In the genomic region with DNA sequence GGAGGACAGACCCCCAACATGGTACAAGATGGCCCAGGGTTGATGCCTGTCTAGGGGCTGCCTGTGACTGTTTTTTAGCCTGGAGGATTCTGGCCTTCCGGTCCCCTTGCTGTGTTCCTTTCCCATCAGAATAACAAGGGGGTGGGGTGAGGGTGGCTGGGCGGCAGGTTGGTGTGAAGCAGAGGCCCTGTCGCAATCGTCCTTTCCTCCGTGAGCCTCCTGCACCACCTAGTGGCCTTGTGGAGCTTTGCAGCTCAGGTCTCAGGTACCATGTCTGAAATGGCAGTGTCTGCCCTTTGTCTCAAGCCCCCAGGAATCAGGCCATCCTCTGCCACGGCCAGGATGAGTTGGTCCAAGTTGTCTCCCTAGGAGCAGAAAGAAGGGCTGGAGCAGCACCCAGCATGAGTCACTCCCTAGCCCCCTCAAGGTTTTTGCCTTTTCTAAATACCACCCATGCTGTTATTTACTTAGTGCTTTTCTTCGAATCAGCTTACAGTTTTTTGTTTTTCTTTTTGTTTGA, we compare ENCODE assay signal across 1 cellular context.
A peak's percentile ranks its signal among the peaks of the same experiment; 100 is the strongest.
TF ChIP-seq lines count a peak whose summit lies in the region.

No MANE protein-coding gene starts in this region.

TF ChIP-seq in HepG2, 621 proteins besides CTCF, POLR2A, EP300 and RAD21 (continued from another document and continues in another):
- TF ChIP-seq, protein P1, sequence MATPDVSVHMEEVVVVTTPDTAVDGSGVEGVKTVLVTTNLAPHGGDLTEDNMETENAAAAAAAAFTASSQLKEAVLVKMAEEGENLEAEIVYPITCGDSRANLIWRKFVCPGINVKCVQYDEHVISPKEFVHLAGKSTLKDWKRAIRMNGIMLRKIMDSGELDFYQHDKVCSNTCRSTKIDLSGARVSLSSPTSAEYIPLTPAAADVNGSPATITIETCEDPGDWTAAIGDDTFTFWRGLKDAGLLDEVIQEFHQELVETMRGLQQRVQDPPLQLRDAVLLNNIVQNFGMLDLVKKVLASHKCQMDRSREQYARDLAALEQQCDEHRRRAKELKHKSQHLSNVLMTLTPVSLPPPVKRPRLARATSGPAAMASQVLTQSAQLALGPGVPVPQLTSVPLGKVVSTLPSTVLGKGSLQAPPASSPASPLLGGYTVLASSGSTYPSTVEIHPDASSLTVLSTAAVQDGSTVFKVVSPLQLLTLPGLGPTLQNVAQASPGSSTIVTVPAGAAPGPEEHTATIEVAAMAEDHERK (CRISPR knock-in tag; IDR thresholded peaks at IDR 0.05; ENCODE audit: low read depth): no peak
- TF ChIP-seq REXO4 (CRISPR knock-in tag; IDR thresholded peaks at IDR 0.05; ENCODE audit: borderline replicate concordance) (no peak), ZNF607 (CRISPR knock-in tag; IDR thresholded peaks at IDR 0.05; ENCODE audit: borderline replicate concordance) (no peak), ZNF138 (CRISPR knock-in tag; IDR thresholded peaks at IDR 0.05; ENCODE audit: low read depth) (no peak), HHEX (CRISPR knock-in tag; IDR thresholded peaks at IDR 0.05) (no peak), TMF1 (CRISPR knock-in tag; IDR thresholded peaks at IDR 0.05; ENCODE audit: low read depth) (no peak), ZNF564 (CRISPR knock-in tag; IDR thresholded peaks at IDR 0.05) (no peak), IRF2 (CRISPR knock-in tag; IDR thresholded peaks at IDR 0.05) (0 out of 2 replicates have a peak, but pooled peaks have one; percentile 37), AKAP8 (CRISPR knock-in tag; IDR thresholded peaks at IDR 0.05) (no peak), ELF4 (CRISPR knock-in tag; IDR thresholded peaks at IDR 0.05; ENCODE audit: borderline replicate concordance) (no peak), ISX (CRISPR knock-in tag; conservative IDR thresholded peaks at IDR 0.05) (no peak), NR1H2 (CRISPR knock-in tag; IDR thresholded peaks at IDR 0.05; ENCODE audit: borderline replicate concordance, low read depth) (no peak), NCOA2 (CRISPR knock-in tag; IDR thresholded peaks at IDR 0.05) (no peak), POLR2AphosphoS5 (IDR thresholded peaks at IDR 0.05; ENCODE audit: low read depth, low read length) (no peak), SOX6 (IDR thresholded peaks at IDR 0.05) (no peak), SOX6 (CRISPR knock-in tag; IDR thresholded peaks at IDR 0.05) (no peak), NFRKB (IDR thresholded peaks at IDR 0.05) (no peak), KLF13 (CRISPR knock-in tag; IDR thresholded peaks at IDR 0.05) (no peak), MEIS2 (CRISPR knock-in tag; IDR thresholded peaks at IDR 0.05) (no peak), AHR (CRISPR knock-in tag; IDR thresholded peaks at IDR 0.05) (0 out of 2 replicates have a peak, but pooled peaks have one; percentile 21), STAT5B (CRISPR knock-in tag; IDR thresholded peaks at IDR 0.05) (no peak), EED (CRISPR knock-in tag; IDR thresholded peaks at IDR 0.05) (no peak), ZSCAN25 (CRISPR knock-in tag; IDR thresholded peaks at IDR 0.05) (no peak), SUZ12 (IDR thresholded peaks at IDR 0.05; ENCODE audit: low read depth, low read length) (no peak), SRSF4 (IDR thresholded peaks at IDR 0.05; ENCODE audit: low read depth, low read length, poor library complexity, severe bottlenecking) (no peak), ZNF775 (CRISPR knock-in tag; IDR thresholded peaks at IDR 0.05; ENCODE audit: borderline replicate concordance) (no peak), ZNF451 (CRISPR knock-in tag; IDR thresholded peaks at IDR 0.05) (no peak), ZFP37 (CRISPR knock-in tag; IDR thresholded peaks at IDR 0.05; ENCODE audit: borderline replicate concordance) (no peak), HMG20A (CRISPR knock-in tag; IDR thresholded peaks at IDR 0.05; ENCODE audit: borderline replicate concordance) (no peak), FOXP1 (IDR thresholded peaks at IDR 0.05) (no peak), FOXP1 (CRISPR knock-in tag; IDR thresholded peaks at IDR 0.05) (0 out of 2 replicates have a peak, but pooled peaks have one; percentile 14), ZFP36L1 (CRISPR knock-in tag; IDR thresholded peaks at IDR 0.05) (no peak), SMAD3 (CRISPR knock-in tag; IDR thresholded peaks at IDR 0.05) (no peak), ZNF883 (CRISPR knock-in tag; IDR thresholded peaks at IDR 0.05; ENCODE audit: not compliant biosample characterization) (no peak), MIXL1 (CRISPR knock-in tag; IDR thresholded peaks at IDR 0.05) (peak; percentile 17; the same call in 1 of the 2 replicates), ARNTL (CRISPR knock-in tag; IDR thresholded peaks at IDR 0.05) (no peak), SPEN (CRISPR knock-in tag; IDR thresholded peaks at IDR 0.05; ENCODE audit: low read depth) (peak; percentile 53; the same call in 1 of the 2 replicates), REL (CRISPR knock-in tag; conservative IDR thresholded peaks at IDR 0.05) (no peak), STAG1 (CRISPR knock-in tag; IDR thresholded peaks at IDR 0.05) (peak; percentile 96), YEATS4 (CRISPR knock-in tag; IDR thresholded peaks at IDR 0.05; ENCODE audit: borderline replicate concordance) (no peak), IKZF4 (CRISPR knock-in tag; IDR thresholded peaks at IDR 0.05; ENCODE audit: borderline replicate concordance, low read depth, not compliant biosample characterization) (no peak), KMT2A (CRISPR knock-in tag; IDR thresholded peaks at IDR 0.05) (no peak), PAX8 (CRISPR knock-in tag; IDR thresholded peaks at IDR 0.05; ENCODE audit: borderline replicate concordance) (no peak), SMAD9 (CRISPR knock-in tag; IDR thresholded peaks at IDR 0.05) (no peak), ATF7-NPFF (CRISPR knock-in tag; IDR thresholded peaks at IDR 0.05; ENCODE audit: low read depth) (no peak), ZNF660 (CRISPR knock-in tag; IDR thresholded peaks at IDR 0.05; ENCODE audit: borderline replicate concordance, low read depth) (no peak), ZNF674 (CRISPR knock-in tag; IDR thresholded peaks at IDR 0.05; ENCODE audit: low read depth) (no peak), KMT2B (CRISPR knock-in tag; IDR thresholded peaks at IDR 0.05) (no peak), ZNF672 (CRISPR knock-in tag; IDR thresholded peaks at IDR 0.05) (no peak), ASH2L (IDR thresholded peaks at IDR 0.05; ENCODE audit: insufficient read length, low read depth, low read length) (no peak), RAD51 (IDR thresholded peaks at IDR 0.05; ENCODE audit: borderline replicate concordance) (no peak), U2AF1 (optimal IDR thresholded peaks at IDR 0.05; ENCODE audit: low read depth, low read length) (no peak), SMARCE1 (IDR thresholded peaks at IDR 0.05; ENCODE audit: borderline replicate concordance) (no peak), MAFK (conservative IDR thresholded peaks at IDR 0.05 in 1 of 2, IDR thresholded peaks at IDR 0.05 in 1 of 2; ENCODE audit: low read length in 2 of 2) (no peak), SMARCC2 (IDR thresholded peaks at IDR 0.05) (no peak), NFE2L2 (IDR thresholded peaks at IDR 0.05; ENCODE audit: low read length) (no peak), BHLHE40 (IDR thresholded peaks at IDR 0.05; ENCODE audit: low read length) (no peak)
- TF ChIP-seq, protein P2, sequence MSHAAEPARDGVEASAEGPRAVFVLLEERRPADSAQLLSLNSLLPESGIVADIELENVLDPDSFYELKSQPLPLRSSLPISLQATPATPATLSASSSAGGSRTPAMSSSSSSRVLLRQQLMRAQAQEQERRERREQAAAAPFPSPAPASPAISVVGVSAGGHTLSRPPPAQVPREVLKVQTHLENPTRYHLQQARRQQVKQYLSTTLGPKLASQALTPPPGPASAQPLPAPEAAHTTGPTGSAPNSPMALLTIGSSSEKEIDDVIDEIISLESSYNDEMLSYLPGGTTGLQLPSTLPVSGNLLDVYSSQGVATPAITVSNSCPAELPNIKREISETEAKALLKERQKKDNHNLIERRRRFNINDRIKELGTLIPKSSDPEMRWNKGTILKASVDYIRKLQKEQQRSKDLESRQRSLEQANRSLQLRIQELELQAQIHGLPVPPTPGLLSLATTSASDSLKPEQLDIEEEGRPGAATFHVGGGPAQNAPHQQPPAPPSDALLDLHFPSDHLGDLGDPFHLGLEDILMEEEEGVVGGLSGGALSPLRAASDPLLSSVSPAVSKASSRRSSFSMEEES (CRISPR knock-in tag; IDR thresholded peaks at IDR 0.05): no peak
- TF ChIP-seq, protein P3, sequence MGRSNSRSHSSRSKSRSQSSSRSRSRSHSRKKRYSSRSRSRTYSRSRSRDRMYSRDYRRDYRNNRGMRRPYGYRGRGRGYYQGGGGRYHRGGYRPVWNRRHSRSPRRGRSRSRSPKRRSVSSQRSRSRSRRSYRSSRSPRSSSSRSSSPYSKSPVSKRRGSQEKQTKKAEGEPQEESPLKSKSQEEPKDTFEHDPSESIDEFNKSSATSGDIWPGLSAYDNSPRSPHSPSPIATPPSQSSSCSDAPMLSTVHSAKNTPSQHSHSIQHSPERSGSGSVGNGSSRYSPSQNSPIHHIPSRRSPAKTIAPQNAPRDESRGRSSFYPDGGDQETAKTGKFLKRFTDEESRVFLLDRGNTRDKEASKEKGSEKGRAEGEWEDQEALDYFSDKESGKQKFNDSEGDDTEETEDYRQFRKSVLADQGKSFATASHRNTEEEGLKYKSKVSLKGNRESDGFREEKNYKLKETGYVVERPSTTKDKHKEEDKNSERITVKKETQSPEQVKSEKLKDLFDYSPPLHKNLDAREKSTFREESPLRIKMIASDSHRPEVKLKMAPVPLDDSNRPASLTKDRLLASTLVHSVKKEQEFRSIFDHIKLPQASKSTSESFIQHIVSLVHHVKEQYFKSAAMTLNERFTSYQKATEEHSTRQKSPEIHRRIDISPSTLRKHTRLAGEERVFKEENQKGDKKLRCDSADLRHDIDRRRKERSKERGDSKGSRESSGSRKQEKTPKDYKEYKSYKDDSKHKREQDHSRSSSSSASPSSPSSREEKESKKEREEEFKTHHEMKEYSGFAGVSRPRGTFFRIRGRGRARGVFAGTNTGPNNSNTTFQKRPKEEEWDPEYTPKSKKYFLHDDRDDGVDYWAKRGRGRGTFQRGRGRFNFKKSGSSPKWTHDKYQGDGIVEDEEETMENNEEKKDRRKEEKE (IDR thresholded peaks at IDR 0.05): no peak
- TF ChIP-seq, protein P4, sequence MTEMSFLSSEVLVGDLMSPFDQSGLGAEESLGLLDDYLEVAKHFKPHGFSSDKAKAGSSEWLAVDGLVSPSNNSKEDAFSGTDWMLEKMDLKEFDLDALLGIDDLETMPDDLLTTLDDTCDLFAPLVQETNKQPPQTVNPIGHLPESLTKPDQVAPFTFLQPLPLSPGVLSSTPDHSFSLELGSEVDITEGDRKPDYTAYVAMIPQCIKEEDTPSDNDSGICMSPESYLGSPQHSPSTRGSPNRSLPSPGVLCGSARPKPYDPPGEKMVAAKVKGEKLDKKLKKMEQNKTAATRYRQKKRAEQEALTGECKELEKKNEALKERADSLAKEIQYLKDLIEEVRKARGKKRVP (CRISPR knock-in tag; IDR thresholded peaks at IDR 0.05): peak in 1 of 2 experiments; percentile 46; a peak in 1 of 4 replicates
- TF ChIP-seq, protein P5, sequence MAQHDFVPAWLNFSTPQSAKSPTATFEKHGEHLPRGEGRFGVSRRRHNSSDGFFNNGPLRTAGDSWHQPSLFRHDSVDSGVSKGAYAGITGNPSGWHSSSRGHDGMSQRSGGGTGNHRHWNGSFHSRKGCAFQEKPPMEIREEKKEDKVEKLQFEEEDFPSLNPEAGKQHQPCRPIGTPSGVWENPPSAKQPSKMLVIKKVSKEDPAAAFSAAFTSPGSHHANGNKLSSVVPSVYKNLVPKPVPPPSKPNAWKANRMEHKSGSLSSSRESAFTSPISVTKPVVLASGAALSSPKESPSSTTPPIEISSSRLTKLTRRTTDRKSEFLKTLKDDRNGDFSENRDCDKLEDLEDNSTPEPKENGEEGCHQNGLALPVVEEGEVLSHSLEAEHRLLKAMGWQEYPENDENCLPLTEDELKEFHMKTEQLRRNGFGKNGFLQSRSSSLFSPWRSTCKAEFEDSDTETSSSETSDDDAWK (CRISPR knock-in tag; IDR thresholded peaks at IDR 0.05): no peak
- TF ChIP-seq, protein P6, sequence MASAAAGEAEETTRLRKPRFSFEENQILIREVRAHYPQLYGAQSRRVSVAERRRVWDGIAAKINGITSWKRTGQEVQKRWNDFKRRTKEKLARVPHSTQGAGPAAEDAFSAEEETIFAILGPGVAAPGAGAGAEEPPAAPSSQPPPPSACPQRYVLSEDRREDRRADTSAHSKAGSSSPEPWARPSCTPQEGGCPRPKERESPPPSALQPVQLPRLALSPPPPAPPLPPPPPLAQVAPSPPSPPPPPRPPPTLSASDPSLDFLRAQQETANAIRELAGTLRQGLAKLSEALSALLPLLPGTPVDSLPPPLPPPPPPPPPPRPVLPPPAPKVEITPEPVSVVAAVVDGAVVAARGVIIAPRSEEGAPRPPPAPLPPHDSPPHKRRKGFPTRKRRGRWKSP (CRISPR knock-in tag; IDR thresholded peaks at IDR 0.05): no peak
- TF ChIP-seq, protein P7, sequence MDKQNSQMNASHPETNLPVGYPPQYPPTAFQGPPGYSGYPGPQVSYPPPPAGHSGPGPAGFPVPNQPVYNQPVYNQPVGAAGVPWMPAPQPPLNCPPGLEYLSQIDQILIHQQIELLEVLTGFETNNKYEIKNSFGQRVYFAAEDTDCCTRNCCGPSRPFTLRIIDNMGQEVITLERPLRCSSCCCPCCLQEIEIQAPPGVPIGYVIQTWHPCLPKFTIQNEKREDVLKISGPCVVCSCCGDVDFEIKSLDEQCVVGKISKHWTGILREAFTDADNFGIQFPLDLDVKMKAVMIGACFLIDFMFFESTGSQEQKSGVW (CRISPR knock-in tag; IDR thresholded peaks at IDR 0.05; ENCODE audit: borderline replicate concordance): no peak
- TF ChIP-seq, protein P8, sequence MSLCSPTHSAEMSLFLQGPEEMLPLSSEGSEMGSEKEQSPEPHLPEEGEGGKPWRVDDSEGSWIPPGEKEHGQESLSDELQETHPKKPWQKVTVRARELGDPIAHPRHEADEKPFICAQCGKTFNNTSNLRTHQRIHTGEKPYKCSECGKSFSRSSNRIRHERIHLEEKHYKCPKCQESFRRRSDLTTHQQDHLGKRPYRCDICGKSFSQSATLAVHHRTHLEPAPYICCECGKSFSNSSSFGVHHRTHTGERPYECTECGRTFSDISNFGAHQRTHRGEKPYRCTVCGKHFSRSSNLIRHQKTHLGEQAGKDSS (CRISPR knock-in tag; IDR thresholded peaks at IDR 0.05; ENCODE audit: borderline replicate concordance, low read depth): no peak
- TF ChIP-seq, protein P9, sequence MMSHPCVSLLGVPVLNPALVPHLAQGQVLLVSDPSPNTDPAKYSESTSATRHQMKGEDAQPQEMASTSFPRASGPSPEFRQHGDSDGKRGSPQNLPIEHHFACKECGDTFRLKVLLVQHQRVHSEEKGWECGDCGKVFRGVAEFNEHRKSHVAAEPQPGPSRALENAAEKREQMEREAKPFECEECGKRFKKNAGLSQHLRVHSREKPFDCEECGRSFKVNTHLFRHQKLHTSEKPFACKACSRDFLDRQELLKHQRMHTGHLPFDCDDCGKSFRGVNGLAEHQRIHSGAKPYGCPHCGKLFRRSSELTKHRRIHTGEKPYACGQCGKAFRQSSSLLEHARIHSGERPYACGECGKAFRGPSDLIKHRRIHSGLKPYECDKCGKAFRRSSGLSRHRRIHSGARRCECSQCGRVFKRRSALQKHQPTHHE (CRISPR knock-in tag; IDR thresholded peaks at IDR 0.05; ENCODE audit: borderline replicate concordance): no peak
